ENCODE assay signal across 21 cellular contexts in the genomic region with DNA sequence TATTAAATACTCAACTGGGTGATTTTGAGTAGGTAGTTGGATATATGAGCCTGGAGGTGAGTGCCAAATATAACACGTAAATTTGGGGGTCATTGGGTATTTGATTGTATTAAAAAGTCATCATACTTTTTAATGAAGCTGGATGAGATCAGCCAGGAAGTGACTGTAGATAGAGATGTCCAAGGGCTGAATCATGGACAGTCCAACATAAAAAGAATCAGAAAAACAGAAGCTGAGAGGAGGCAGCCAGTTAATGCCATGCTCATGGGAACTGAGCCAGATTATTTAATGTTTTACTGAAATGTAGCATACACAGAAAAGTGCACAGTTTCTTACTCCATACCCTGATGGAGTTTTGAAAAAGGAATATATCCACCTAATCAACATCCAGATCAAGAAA.
A peak's percentile ranks its signal among the peaks of the same experiment; 100 is the strongest.
DNase-seq lines count a peak whose midpoint lies in the region; ATAC-seq and TF ChIP-seq lines count a peak whose summit lies in the region.
"Had no signal": no experiment of that assay in that cellular context is flagged by ENCODE, and none has a peak within 500 bp of the region (broad histone marks: within the 10 kb centered on the region; RNA-seq: fewer than 3 reads in every experiment).

No MANE protein-coding gene starts in this region.

- no peak overlapping the region for H3K4me2 ChIP-seq in trophoblast cell (ENCODE audit: low read length)
- H3K4me2 ChIP-seq: hepatocyte had no signal

- no peaks in the 10 kb centered on the region for H3K4me1 ChIP-seq in trophoblast cell (ENCODE audit: control insufficient read depth in 1 of 2, insufficient read depth in 2 of 2, low read length in 2 of 2)

- no peak overlapping the region for H2BK120ac ChIP-seq in trophoblast cell (ENCODE audit: insufficient read depth, low read length, poor library complexity)

- H3K9me3 ChIP-seq in trophoblast cell (ENCODE audit: insufficient read depth, low read depth, low read length): no peaks in the 10 kb centered on the region
- H3K9me3 ChIP-seq: neutrophil had no signal

- H3K23ac ChIP-seq in trophoblast cell (ENCODE audit: low read length): no peak overlapping the region

- no peaks in the 10 kb centered on the region for H3K27me3 ChIP-seq in trophoblast cell (ENCODE audit: insufficient read depth, low read length)
- H3K27me3 ChIP-seq: hepatocyte, neutrophil had no signal

- H2AFZ ChIP-seq in trophoblast cell (ENCODE audit: insufficient read depth, low read length, poor library complexity): no peak overlapping the region
- H2AFZ ChIP-seq: hepatocyte had no signal

- DNase-seq in ACHN (peak; percentile 15), HS-5 (ENCODE audit: low read depth) (peak; percentile 45), astrocyte of the hippocampus (ENCODE audit: low read depth, low spot score) (peak; percentile 5), foreskin fibroblast (peak; percentile 57 to 79), CD1c-positive myeloid dendritic cell (ENCODE audit: extremely low spot score) (no peak), NCI-H2171 treated with DMSO at 0.1 percent for 48 hours (lab: John Stamatoyannopoulos, UW) (no peak), trophoblast cell (no peak), WTC11 (ENCODE audit: low spot score) (no peak)
- DNase-seq: activated CD4-positive, CD25-positive, alpha-beta regulatory T cell; activated CD8-positive, alpha-beta T cell treated with anti-CD3 and anti-CD28 coated beads, Interleukin-2, amount 10 ng/mL, durations not matched to agents 7 days and 5 days; activated T-cell treated with anti-CD3 and anti-CD28 coated beads, Interleukin-2, amount 50 U/mL, for 1 hour; amniotic stem cell; C1 segment of cervical spinal cord; effector memory CD8-positive, alpha-beta T cell; GDM1; NCI-H187; NCI-H345 had no signal

- peaks cover 4% of the 10 kb centered on the region for H3K4me1 Mint-ChIP-seq in WTC11

- no peak overlapping the region for H2AK5ac ChIP-seq in trophoblast cell (ENCODE audit: low read length)

- H3K36me3 Mint-ChIP-seq in WTC11: no peaks in the 10 kb centered on the region

- no peak overlapping the region for H4K8ac ChIP-seq in trophoblast cell (ENCODE audit: low read depth, low read length)

- H3K27ac Mint-ChIP-seq in WTC11: no peak overlapping the region
- H3K27ac Mint-ChIP-seq: activated CD8-positive, alpha-beta T cell treated with anti-CD3 and anti-CD28 coated beads, Interleukin-2, amount 10 ng/mL, durations not matched to agents 7 days and 5 days; effector memory CD8-positive, alpha-beta T cell had no signal

- no peak overlapping the region for H4K91ac ChIP-seq in trophoblast cell (ENCODE audit: low read depth, low read length)

- H2BK5ac ChIP-seq in trophoblast cell (ENCODE audit: low read depth, low read length, poor library complexity): no peak overlapping the region

- POLR2A ChIA-PET in WTC11 (lab: Charles Lee): no interaction called here

- no peaks in the 10 kb centered on the region for H3K79me2 ChIP-seq in trophoblast cell (ENCODE audit: control insufficient read depth, insufficient read depth, low read length, poor library complexity)
- H3K79me2 ChIP-seq: hepatocyte had no signal

- H4K12ac ChIP-seq in trophoblast cell (ENCODE audit: low read depth, low read length): no peak overlapping the region

- WGBS in trophoblast cell (ENCODE audit: extremely low coverage, insufficient coverage, insufficient read length): no CpG with 5 or more reads among the region's 1 CpG

- no peak overlapping the region for H3K9ac ChIP-seq in trophoblast cell (ENCODE audit: low read length)

- no peak for ATAC-seq in WTC11
- ATAC-seq: activated CD8-positive, alpha-beta T cell treated with anti-CD3 and anti-CD28 coated beads, Interleukin-2, amount 10 ng/mL, durations not matched to agents 7 days and 5 days; effector memory CD8-positive, alpha-beta T cell; Panc1 had no signal

- no peak overlapping the region for H3K4me3 ChIP-seq in foreskin fibroblast (ENCODE audit: low read depth in 1 of 2, low read length in 2 of 2)
- no peak overlapping the region for H3K4me3 ChIP-seq in trophoblast cell (ENCODE audit: low read depth, low read length)
- H3K4me3 ChIP-seq: hepatocyte, lung had no signal

- no peaks in the 10 kb centered on the region for H3K36me3 ChIP-seq in trophoblast cell (ENCODE audit: control insufficient read depth in 1 of 2, insufficient read depth in 2 of 2, low read length in 2 of 2)
- H3K36me3 ChIP-seq: neutrophil had no signal

- H3K27me3 Mint-ChIP-seq in WTC11 (ENCODE audit: low read depth): no peaks in the 10 kb centered on the region
- H3K27me3 Mint-ChIP-seq: effector memory CD8-positive, alpha-beta T cell had no signal

- H3K79me1 ChIP-seq in trophoblast cell (ENCODE audit: low read length): no peaks in the 10 kb centered on the region

- in situ Hi-C loops in ACHN (cut with HindIII; ENCODE audit: low pct_ligation_motif_present, low pct_unique_long_range_greater_than_20kb, low sequenced_read_pairs): no loop called here

- H3K4ac ChIP-seq in trophoblast cell (ENCODE audit: low read depth, low read length): no peak overlapping the region

- TF ChIP-seq CTCF in foreskin fibroblast (IDR thresholded peaks at IDR 0.05; ENCODE audit: low read depth, low read length) (no peak), WTC11 (IDR thresholded peaks at IDR 0.05) (no peak)

- H3K18ac ChIP-seq in trophoblast cell (ENCODE audit: low read length): no peak overlapping the region

- H2BK12ac ChIP-seq in trophoblast cell (ENCODE audit: low read length): no peak overlapping the region

- no peak overlapping the region for H3K27ac ChIP-seq in trophoblast cell (ENCODE audit: low read depth, low read length)
- H3K27ac ChIP-seq: hepatocyte, neutrophil had no signal

- CTCF ChIA-PET in WTC11 (lab: Charles Lee): no interaction called here

- H3K4me3 Mint-ChIP-seq in WTC11: no peak overlapping the region
- H3K4me3 Mint-ChIP-seq: activated CD8-positive, alpha-beta T cell treated with anti-CD3 and anti-CD28 coated beads, Interleukin-2, amount 10 ng/mL, durations not matched to agents 7 days and 5 days; effector memory CD8-positive, alpha-beta T cell had no signal

- H3K14ac ChIP-seq in trophoblast cell (ENCODE audit: low read length): no peak overlapping the region

- H3K9me3 Mint-ChIP-seq in WTC11: no peaks in the 10 kb centered on the region
- H3K9me3 Mint-ChIP-seq: effector memory CD8-positive, alpha-beta T cell had no signal

TF ChIP-seq in WTC11, 78 proteins besides CTCF, POLR2A, EP300 and RAD21:
- TF ChIP-seq, protein P1, sequence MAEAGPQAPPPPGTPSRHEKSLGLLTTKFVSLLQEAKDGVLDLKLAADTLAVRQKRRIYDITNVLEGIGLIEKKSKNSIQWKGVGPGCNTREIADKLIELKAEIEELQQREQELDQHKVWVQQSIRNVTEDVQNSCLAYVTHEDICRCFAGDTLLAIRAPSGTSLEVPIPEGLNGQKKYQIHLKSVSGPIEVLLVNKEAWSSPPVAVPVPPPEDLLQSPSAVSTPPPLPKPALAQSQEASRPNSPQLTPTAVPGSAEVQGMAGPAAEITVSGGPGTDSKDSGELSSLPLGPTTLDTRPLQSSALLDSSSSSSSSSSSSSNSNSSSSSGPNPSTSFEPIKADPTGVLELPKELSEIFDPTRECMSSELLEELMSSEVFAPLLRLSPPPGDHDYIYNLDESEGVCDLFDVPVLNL (CRISPR knock-in tag; IDR thresholded peaks at IDR 0.05; ENCODE audit: borderline replicate concordance, low read depth): no peak
- TF ChIP-seq NFATC4 (CRISPR knock-in tag; IDR thresholded peaks at IDR 0.05) (no peak), ELF4 (CRISPR knock-in tag; IDR thresholded peaks at IDR 0.05; ENCODE audit: low read depth) (no peak), ZNF232 (CRISPR knock-in tag; IDR thresholded peaks at IDR 0.05) (no peak), USF1 (CRISPR knock-in tag; IDR thresholded peaks at IDR 0.05) (no peak), ZNF396 (CRISPR knock-in tag; IDR thresholded peaks at IDR 0.05; ENCODE audit: borderline replicate concordance) (no peak), NFYB (CRISPR knock-in tag; conservative IDR thresholded peaks at IDR 0.05; ENCODE audit: low read depth) (no peak), RORB (CRISPR knock-in tag; IDR thresholded peaks at IDR 0.05) (no peak), FOXP1 (CRISPR knock-in tag; IDR thresholded peaks at IDR 0.05; ENCODE audit: borderline replicate concordance) (no peak), NR3C1 (CRISPR knock-in tag; conservative IDR thresholded peaks at IDR 0.05; ENCODE audit: low read depth) (no peak), FOXK1 (CRISPR knock-in tag; IDR thresholded peaks at IDR 0.05) (no peak), ZNF138 (CRISPR knock-in tag; conservative IDR thresholded peaks at IDR 0.05) (no peak)
- TF ChIP-seq, protein P2, sequence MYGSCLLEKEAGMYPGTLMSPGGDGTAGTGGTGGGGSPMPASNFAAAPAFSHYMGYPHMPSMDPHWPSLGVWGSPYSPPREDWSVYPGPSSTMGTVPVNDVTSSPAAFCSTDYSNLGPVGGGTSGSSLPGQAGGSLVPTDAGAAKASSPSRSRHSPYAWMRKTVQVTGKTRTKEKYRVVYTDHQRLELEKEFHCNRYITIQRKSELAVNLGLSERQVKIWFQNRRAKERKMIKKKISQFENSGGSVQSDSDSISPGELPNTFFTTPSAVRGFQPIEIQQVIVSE (CRISPR knock-in tag; IDR thresholded peaks at IDR 0.05; ENCODE audit: borderline replicate concordance): no peak

Comparison
In these comparisons a context has a peak if more than half of its experiments do, and no peak if none do; other contexts are left out.
1. DNase-seq: peak in ACHN (single experiment), HS-5 (single experiment), astrocyte of the hippocampus (single experiment) and foreskin fibroblast (2 of 2); none in CD1c-positive myeloid dendritic cell (single experiment), NCI-H2171 treated with DMSO at 0.1 percent for 48 hours (single experiment), trophoblast cell (0 of 2) and WTC11 (single experiment).